10 cellular contexts compared by ENCODE assay signal in the genomic region with DNA sequence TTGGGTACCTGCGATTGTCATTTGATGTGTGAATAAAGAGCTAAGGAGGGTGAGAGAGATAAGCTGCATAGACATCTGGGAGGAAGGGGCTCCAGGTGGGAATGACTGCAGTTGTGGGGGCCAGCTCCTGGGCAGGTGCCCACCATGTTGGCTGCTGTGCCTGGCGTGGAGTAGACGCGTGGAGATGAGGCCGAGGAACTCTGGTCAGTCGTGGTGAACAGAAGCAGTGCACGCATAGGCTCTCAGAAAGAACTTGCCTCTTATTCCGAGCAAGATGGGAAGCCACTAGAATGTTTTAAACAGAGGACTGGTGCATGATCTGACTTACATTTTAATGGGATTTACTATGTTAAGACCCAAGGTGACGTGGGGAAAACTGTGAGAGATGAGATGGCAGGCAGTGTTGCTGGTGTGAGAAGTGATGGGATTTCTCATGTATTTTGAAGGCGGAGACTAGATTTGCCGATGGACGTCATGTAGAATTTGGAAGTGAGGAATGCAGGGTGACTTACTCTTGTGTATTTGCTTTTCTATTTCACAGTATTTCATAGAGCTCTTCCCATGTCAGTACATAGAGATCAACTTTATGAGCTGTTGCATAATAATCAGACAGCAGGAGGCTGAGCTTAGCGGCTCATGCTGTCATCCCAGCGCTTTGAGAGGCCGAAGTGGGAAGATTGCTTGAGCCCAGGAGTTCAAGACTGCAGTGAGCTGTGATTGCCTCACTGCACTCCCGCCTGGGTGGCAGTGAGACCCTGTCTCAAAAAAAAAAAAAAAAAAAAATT.
DNase-seq lines count a peak whose midpoint lies in the region; FAIRE-seq and TF ChIP-seq lines count a peak whose summit lies in the region.
"Had no signal": no experiment of that assay in that cellular context is flagged by ENCODE, and none has a peak within 500 bp of the region (broad histone marks: within the 10 kb centered on the region; RNA-seq: fewer than 3 reads in every experiment).

No MANE protein-coding gene starts in this region.

- H3K36me3 ChIP-seq in H1 (ENCODE audit: control insufficient read depth in 2 of 4, insufficient read depth in 4 of 4, low read length in 3 of 4): 0 out of 8 replicates have a peak, but pooled peaks cover 0 to 4% (median 0%) of the 10 kb centered on the region in 4 experiments
- H3K36me3 ChIP-seq in prostate gland: no peaks in the 10 kb centered on the region
- H3K36me3 ChIP-seq in ascending aorta: no peaks in the 10 kb centered on the region
- H3K36me3 ChIP-seq: ovary had no signal

- CTCF ChIA-PET in H1 (lab: Charles Lee; ENCODE audit: partially characterized antibody): interaction anchor here (0.6 to 3.1 kb wide), 14 partner anchors 10 to 147 kb away, joined by 3 to 36 read pairs (median 4); no protein-coding TSS in a partner anchor

- H3K23me2 ChIP-seq in H1 (ENCODE audit: low read depth, low read length): peaks cover 2% of the 10 kb centered on the region; the same call in 1 of the 2 replicates

- 0 out of 2 replicates have a peak overlapping the region, but pooled peaks have one; percentile 3 for H2BK5ac ChIP-seq in H1 (ENCODE audit: low read depth, low read length)

- H2BK15ac ChIP-seq in H1 (ENCODE audit: low read length): no peak overlapping the region

- H3K14ac ChIP-seq in H1 (ENCODE audit: insufficient read length): no peak overlapping the region

- H3K9ac ChIP-seq in H1 (replicated peaks in 1 of 4; ENCODE audit: extremely low read depth in 1 of 4, low read depth in 3 of 4, low read length in 3 of 4): no peak overlapping the region

- H4K20me1 ChIP-seq in H1 (replicated peaks in 1 of 2; ENCODE audit: control insufficient read depth in 1 of 2, insufficient read depth in 2 of 2, low read length in 2 of 2): peaks cover 12 to 25% of the 10 kb centered on the region in 2 experiments

- no peaks in the 10 kb centered on the region for H3K27me3 ChIP-seq in H1 (replicated peaks in 1 of 4; ENCODE audit: control insufficient read depth in 3 of 4, extremely low read depth in 1 of 4, insufficient read depth in 3 of 4, low read length in 3 of 4)
- H3K27me3 ChIP-seq in prostate gland (replicated peaks; ENCODE audit: insufficient read depth): no peaks in the 10 kb centered on the region
- no peaks in the 10 kb centered on the region for H3K27me3 ChIP-seq in ascending aorta
- H3K27me3 ChIP-seq: ovary had no signal

- DNase-seq in GM04503 (ENCODE audit: low read depth) (peak; percentile 80), MV-4-11 (lab: John Stamatoyannopoulos, UW) (peak; percentile 75), H1 (ENCODE audit: low read depth in 1 of 2, low spot score in 2 of 2) (no peak), prostate gland (ENCODE audit: low spot score) (peak; percentile 40), NCI-H1092 (lab: John Stamatoyannopoulos, UW) (no peak), ascending aorta (ENCODE audit: low spot score in 2 of 2) (no peak), NCI-H510A treated with DMSO at 0.1 percent for 48 hours (lab: John Stamatoyannopoulos, UW) (no peak)
- DNase-seq: NCI-H1436 treated with DMSO at 0.1 percent for 48 hours, ovary, SHP77 had no signal

- no peak overlapping the region for H2AK5ac ChIP-seq in H1 (ENCODE audit: low read depth, low read length)

- no peak overlapping the region for H3K4ac ChIP-seq in H1 (replicated peaks; ENCODE audit: insufficient read length, low read depth, low read length)

- no peak for TF ChIP-seq CTCF in H1 (IDR thresholded peaks at IDR 0.05; ENCODE audit: control extremely low read depth in 1 of 3, insufficient read depth in 1 of 3, low read depth in 1 of 3, low read length in 3 of 3)
- TF ChIP-seq CTCF in prostate gland (IDR thresholded peaks at IDR 0.05): peak in 1 of 4 experiments; percentile 7
- TF ChIP-seq CTCF in ascending aorta (IDR thresholded peaks at IDR 0.05): no peak

- no peak overlapping the region for H2AFZ ChIP-seq in H1 (ENCODE audit: low read length)

- H3K27ac ChIP-seq in H1 (ENCODE audit: low read depth, low read length) (no peak overlapping the region), prostate gland (peak overlapping the region in 1 of 2 donors; percentile 44), ascending aorta (no peak overlapping the region)
- H3K27ac ChIP-seq: ovary had no signal

- no peak overlapping the region for H2BK20ac ChIP-seq in H1 (ENCODE audit: low read length)

- H4K5ac ChIP-seq in H1 (ENCODE audit: insufficient read length, low read depth, low read length): no peak overlapping the region

- peaks cover 21% of the 10 kb centered on the region for H3K79me1 ChIP-seq in H1 (ENCODE audit: low read depth, low read length)

- H3K79me2 ChIP-seq in H1 (ENCODE audit: control insufficient read depth in 1 of 2, insufficient read depth in 2 of 2, low read length in 2 of 2): peaks cover 14 to 90% of the 10 kb centered on the region in 2 experiments; a peak in 3 of 4 replicates

- intact Hi-C loops in prostate gland (cut with DNase I): no loop called here
- intact Hi-C loops in ascending aorta (cut with DNase I): no loop called here

- TF ChIP-seq POLR2A in H1 (IDR thresholded peaks at IDR 0.05; ENCODE audit: control extremely low read depth in 1 of 2, low read depth in 2 of 2, low read length in 2 of 2) (no peak), prostate gland (IDR thresholded peaks at IDR 0.05) (no peak)

- no peak overlapping the region for H3K18ac ChIP-seq in H1 (ENCODE audit: extremely low read depth, low read length)

- POLR2A ChIA-PET in H1 (lab: Charles Lee; ENCODE audit: partially characterized antibody): interaction anchor here (0.8 to 1.5 kb wide), 5 partner anchors 9 to 72 kb away, joined by 3 to 5 read pairs (median 3); no protein-coding TSS in a partner anchor

- FAIRE-seq in H1 (lab: Jason Lieb, UNC): no peak

- no peak overlapping the region for H3K23ac ChIP-seq in H1 (ENCODE audit: insufficient read length)

- no peak overlapping the region for H2BK120ac ChIP-seq in H1 (replicated peaks; ENCODE audit: low read depth, low read length)

- no peaks in the 10 kb centered on the region for H3K9me3 ChIP-seq in H1 (ENCODE audit: insufficient read depth in 2 of 2, low read depth in 1 of 2, low read length in 1 of 2)
- no peaks in the 10 kb centered on the region for H3K9me3 ChIP-seq in prostate gland
- H3K9me3 ChIP-seq in ascending aorta: no peaks in the 10 kb centered on the region
- H3K9me3 ChIP-seq: ovary had no signal

- H3K4me2 ChIP-seq in H1 (ENCODE audit: insufficient read depth in 1 of 2, low read depth in 2 of 2, low read length in 2 of 2): no peak overlapping the region

- H3K56ac ChIP-seq in H1 (replicated peaks; ENCODE audit: insufficient read length, low read depth, low read length): no peak overlapping the region

- no peak overlapping the region for H4K91ac ChIP-seq in H1 (replicated peaks; ENCODE audit: insufficient read length, low read length)

- H3K4me3 ChIP-seq in H1 (ENCODE audit: extremely low read depth in 1 of 4, insufficient read depth in 2 of 4, low read depth in 3 of 4, low read length in 4 of 4) (no peak overlapping the region), prostate gland (no peak overlapping the region), ascending aorta (no peak overlapping the region)
- H3K4me3 ChIP-seq: ovary had no signal

- no peak for TF ChIP-seq RAD21 in H1 (IDR thresholded peaks at IDR 0.05 in 1 of 2, conservative IDR thresholded peaks at IDR 0.05 in 1 of 2; ENCODE audit: low read depth in 2 of 2, low read length in 2 of 2)

- H4K8ac ChIP-seq in H1 (ENCODE audit: extremely low read depth, insufficient read depth, low read length): no peak overlapping the region

- 86% methylated on average over 16 of the region's 16 CpGs; no CpG with 5 or more reads in 1 of the 2 experiments for WGBS in H1 (ENCODE audit: extremely low coverage in 1 of 2, insufficient coverage in 1 of 2, insufficient read length in 1 of 2, insufficient replicate concordance in 2 of 2, low coverage in 1 of 2, low lambda C conversion rate in 2 of 2, missing lambda C conversion rate in 1 of 2), 2 experiments
- WGBS in prostate gland: 49% methylated on average over 16 of the region's 16 CpGs

- no peak overlapping the region for H2BK12ac ChIP-seq in H1 (ENCODE audit: low read depth, low read length)

- H3K4me1 ChIP-seq in H1 (replicated peaks in 1 of 4; ENCODE audit: control insufficient read depth in 3 of 4, insufficient read depth in 4 of 4, low read length in 3 of 4) (peaks cover 3 to 26% (median 16%) of the 10 kb centered on the region in 4 experiments; a peak in 6 of 7 replicates), prostate gland (replicated peaks) (peaks cover 9% of the 10 kb centered on the region), ascending aorta (peaks cover 0 to 10% of the 10 kb centered on the region in 2 donors)

- TF ChIP-seq EP300 in H1 (IDR thresholded peaks at IDR 0.05; ENCODE audit: borderline replicate concordance in 1 of 2, low read depth in 2 of 2, low read length in 2 of 2): no peak

TF ChIP-seq in H1, 55 proteins besides CTCF, POLR2A, EP300 and RAD21:
- TF ChIP-seq CEBPB (IDR thresholded peaks at IDR 0.05; ENCODE audit: low read depth, low read length): 0 out of 2 replicates have a peak, but pooled peaks have one; percentile 17
- TF ChIP-seq NANOG (IDR thresholded peaks at IDR 0.05; ENCODE audit: insufficient read depth, low read depth, low read length, poor library complexity, severe bottlenecking): no peak

Comparison
In these comparisons a context has a peak if more than half of its experiments do, and no peak if none do; other contexts are left out.
1. DNase-seq: peak in GM04503 (single experiment), MV-4-11 (single experiment) and prostate gland (single experiment); none in H1 (0 of 2), NCI-H1092 (single experiment), ascending aorta (0 of 2) and NCI-H510A treated with DMSO at 0.1 percent for 48 hours (single experiment).